30 cellular contexts compared by ENCODE assay signal in genomic region chr19:32268381-32268780, GRCh38.
"Had no signal": no experiment of that assay in that cellular context is flagged by ENCODE, and none has a peak within 500 bp of the region (broad histone marks: within the 10 kb centered on the region; RNA-seq: fewer than 3 reads in every experiment).

No MANE protein-coding gene starts in this region.

- H3K36me3 ChIP-seq: adrenal gland, breast epithelium, cardiac muscle cell, colonic mucosa, esophagus squamous epithelium, gastroesophageal sphincter, heart right ventricle had no signal

- H3K9me3 ChIP-seq: adrenal gland, breast epithelium, colonic mucosa, esophagus squamous epithelium had no signal

- H3K4me3 ChIP-seq: adrenal gland, breast epithelium, cardiac muscle cell, colonic mucosa, esophagus squamous epithelium, gastroesophageal sphincter, heart right ventricle had no signal

- DNase-seq: activated CD4-positive, alpha-beta memory T cell treated with anti-CD3 and anti-CD28 coated beads for 36 hours; activated CD4-positive, alpha-beta T cell treated with anti-CD3 and anti-CD28 coated beads for 36 hours; activated CD4-positive, alpha-beta T cell treated with anti-CD3 and anti-CD28 coated beads, Interleukin-2, amount 10 ng/mL, durations not matched to agents 24 days and 14 days; activated CD4-positive, CD25-positive, alpha-beta regulatory T cell; activated CD4-positive, CD25-positive, alpha-beta regulatory T cell treated with anti-CD3 and anti-CD28 coated beads, Interleukin-2, amount 50 U/mL, for 72 hours; activated CD8-positive, alpha-beta memory T cell treated with anti-CD3 and anti-CD28 coated beads, Interleukin-2, amount 10 ng/mL, durations not matched to agents 7 days and 5 days; activated CD8-positive, alpha-beta memory T cell treated with anti-CD3 and anti-CD28 coated beads, Interleukin-2, amount 50 U/mL, for 4 hours; activated CD8-positive, alpha-beta T cell treated with anti-CD3 and anti-CD28 coated beads, Interleukin-2, amount 10 ng/mL, durations not matched to agents 7 days and 5 days; activated effector memory CD4-positive, alpha-beta T cell treated with anti-CD3 and anti-CD28 coated beads, Interleukin-2, amount 50 U/mL, for 16 hours; activated naive CD4-positive, alpha-beta T cell treated with anti-CD3 and anti-CD28 coated beads for 36 hours; activated naive CD8-positive, alpha-beta T cell treated with anti-CD3 and anti-CD28 coated beads for 36 hours; activated naive CD8-positive, alpha-beta T cell treated with anti-CD3 and anti-CD28 coated beads, Interleukin-2, amount 50 U/mL, for 24 hours; activated T-cell treated with anti-CD3 and anti-CD28 coated beads, Interleukin-2, amount 50 U/mL, for 1 hour; activated T-cell treated with anti-CD3 and anti-CD28 coated beads, Interleukin-2, amount 50 U/mL, for 48 hours; adrenal gland; amygdala; aorta; central memory CD4-positive, alpha-beta T cell; cerebellar nuclear complex; colonic mucosa; effector CD8-positive, alpha-beta T cell; esophagus squamous epithelium; foreskin melanocyte; heart right ventricle; T-helper 17 cell; T1000 had no signal

- H3K27ac ChIP-seq: adrenal gland, breast epithelium, cardiac muscle cell, colonic mucosa, epithelial cell of prostate, esophagus squamous epithelium, gastroesophageal sphincter, heart right ventricle had no signal

- ATAC-seq: activated CD4-positive, alpha-beta T cell treated with anti-CD3 and anti-CD28 coated beads for 36 hours; activated CD8-positive, alpha-beta memory T cell treated with anti-CD3 and anti-CD28 coated beads, Interleukin-2, amount 10 ng/mL, durations not matched to agents 7 days and 5 days; activated CD8-positive, alpha-beta T cell treated with anti-CD3 and anti-CD28 coated beads, Interleukin-2, amount 10 ng/mL, durations not matched to agents 7 days and 5 days; activated naive CD8-positive, alpha-beta T cell treated with anti-CD3 and anti-CD28 coated beads, Interleukin-2, amount 50 U/mL, for 24 hours; gastroesophageal sphincter; heart right ventricle; T-helper 17 cell had no signal
